ENCODE assay signal across 10 cellular contexts in genomic region chr6:41488392-41489129, GRCh38. TPM values are rescaled to one million over a fixed set of nuclear protein-coding genes. Genes with fewer than 3 reads are reported as not detected.
DNase-seq lines count a peak whose midpoint lies in the region; ATAC-seq, FAIRE-seq and TF ChIP-seq lines count a peak whose summit lies in the region.
"Had no signal": no experiment of that assay in that cellular context is flagged by ENCODE, and none has a peak within 500 bp of the region (broad histone marks: within the 10 kb centered on the region; RNA-seq: fewer than 3 reads in every experiment).

No MANE protein-coding gene starts in this region.

- no peak overlapping the region for H3K4me3 Mint-ChIP-seq in endodermal cell
- no peak overlapping the region for H3K4me3 Mint-ChIP-seq in activated CD8-positive, alpha-beta T cell treated with anti-CD3 and anti-CD28 coated beads for 36 hours

- H3K9ac ChIP-seq in endodermal cell (ENCODE audit: extremely low read depth, low read length, poor library complexity, severe bottlenecking) = no peak overlapping the region

- CTCF ChIA-PET in activated CD8-positive, alpha-beta T cell treated with anti-CD3 and anti-CD28 coated beads for 36 hours (lab: Charles Lee) = no interaction called here

- TF ChIP-seq CTCF in endodermal cell (conservative IDR thresholded peaks at IDR 0.05) = no peak
- TF ChIP-seq CTCF in activated CD8-positive, alpha-beta T cell treated with anti-CD3 and anti-CD28 coated beads for 36 hours (IDR thresholded peaks at IDR 0.05) = no peak

- intact Hi-C loops in activated CD8-positive, alpha-beta T cell treated with anti-CD3 and anti-CD28 coated beads for 36 hours (cut with micrococcal nuclease) = no loop called here

- H3K9me3 ChIP-seq in endodermal cell (ENCODE audit: control insufficient read depth, low read length) = no peaks in the 10 kb centered on the region
- H3K9me3 ChIP-seq: testis had no signal

- H3K36me3 ChIP-seq in endodermal cell (ENCODE audit: control insufficient read depth, insufficient read depth, low read length) = no peaks in the 10 kb centered on the region

- ATAC-seq in activated CD8-positive, alpha-beta T cell treated with anti-CD3 and anti-CD28 coated beads for 36 hours = no peak
- no peak for ATAC-seq in HG02623 (IDR thresholded peaks at IDR 0.05; ENCODE audit: unreplicated experiment)
- no peak for ATAC-seq in GM18858 (IDR thresholded peaks at IDR 0.05; ENCODE audit: unreplicated experiment)

- H3K27ac ChIP-seq in endodermal cell (ENCODE audit: low read depth, low read length) = peak overlapping the region; percentile 32
- H3K27ac ChIP-seq: testis had no signal

- FAIRE-seq in GM12892 (lab: Jason Lieb, UNC) = peak; percentile 87

- H3K4me1 ChIP-seq in endodermal cell (ENCODE audit: control insufficient read depth, insufficient read depth, low read length) = peaks cover 19% of the 10 kb centered on the region

- 29% methylated on average over 6 to 13 of the region's 13 CpGs for WGBS in endodermal cell (ENCODE audit: insufficient coverage in 1 of 2, insufficient read length in 1 of 2), 2 experiments

- H3K27me3 Mint-ChIP-seq in endodermal cell (ENCODE audit: insufficient read depth) = peaks cover 16% of the 10 kb centered on the region
- H3K27me3 Mint-ChIP-seq in activated CD8-positive, alpha-beta T cell treated with anti-CD3 and anti-CD28 coated beads for 36 hours = peaks cover 22% of the 10 kb centered on the region

- no peak for TF ChIP-seq POLR2A in GM12892 (IDR thresholded peaks at IDR 0.05; ENCODE audit: low read depth, low read length)

- H3K27me3 ChIP-seq in endodermal cell (ENCODE audit: control insufficient read depth, insufficient read depth, low read length, poor library complexity, severe bottlenecking) = no peaks in the 10 kb centered on the region
- H3K27me3 ChIP-seq: testis had no signal

- DNase-seq in GM12892 (ENCODE audit: insufficient read length) (no peak), MV-4-11 (lab: John Stamatoyannopoulos, UW) (peak; percentile 18), endodermal cell (peak; percentile 92), retina (peak; percentile 88)
- DNase-seq in activated CD8-positive, alpha-beta T cell treated with anti-CD3 and anti-CD28 coated beads for 36 hours = no peak
- no peak for DNase-seq in activated CD8-positive, alpha-beta memory T cell treated with anti-CD3 and anti-CD28 coated beads, Interleukin-2, amount 50 U/mL, for 48 hours
- DNase-seq: activated naive CD4-positive, alpha-beta T cell treated with anti-CD3 and anti-CD28 coated beads, Interleukin-2, amount 50 U/mL, for 16 hours; testis had no signal

- H3K4me3 ChIP-seq in endodermal cell (ENCODE audit: low read length) = no peak overlapping the region
- H3K4me3 ChIP-seq: testis had no signal

- POLR2A ChIA-PET in activated CD8-positive, alpha-beta T cell treated with anti-CD3 and anti-CD28 coated beads for 36 hours (lab: Charles Lee) = no interaction called here

- H3K27ac Mint-ChIP-seq in endodermal cell = no peak overlapping the region
- H3K27ac Mint-ChIP-seq in activated CD8-positive, alpha-beta T cell treated with anti-CD3 and anti-CD28 coated beads for 36 hours = no peak overlapping the region

- H3K36me3 Mint-ChIP-seq in endodermal cell (ENCODE audit: low read depth) = no peaks in the 10 kb centered on the region
- no peaks in the 10 kb centered on the region for H3K36me3 Mint-ChIP-seq in activated CD8-positive, alpha-beta T cell treated with anti-CD3 and anti-CD28 coated beads for 36 hours (ENCODE audit: low read depth)

- peaks cover 52% of the 10 kb centered on the region for H3K4me1 Mint-ChIP-seq in endodermal cell
- no peaks in the 10 kb centered on the region for H3K4me1 Mint-ChIP-seq in activated CD8-positive, alpha-beta T cell treated with anti-CD3 and anti-CD28 coated beads for 36 hours (ENCODE audit: low read depth)

- H3K9me3 Mint-ChIP-seq in endodermal cell = no peaks in the 10 kb centered on the region
- no peaks in the 10 kb centered on the region for H3K9me3 Mint-ChIP-seq in activated CD8-positive, alpha-beta T cell treated with anti-CD3 and anti-CD28 coated beads for 36 hours

RNA-seq across cellular contexts. Expression of gene FOXP4, which starts 57.6 kb away (rescaled TPM):
- polyA plus RNA-seq in GM12892 (2012; ENCODE audit: missing spikeins) = 8.3 TPM
- total RNA-seq in endodermal cell = 10 to 100 TPM; 44.4 to 47.7 TPM
- polyA plus RNA-seq in endodermal cell (2013, experiment 1 of 2) = 54.1 TPM
- 47.0 TPM for polyA plus RNA-seq in endodermal cell (2013, experiment 2 of 2)
- total RNA-seq in activated CD8-positive, alpha-beta T cell treated with anti-CD3 and anti-CD28 coated beads for 36 hours = 10 to 100 TPM; 11.0 to 11.8 TPM

Comparison
In these comparisons a context has a peak if more than half of its experiments do, and no peak if none do; other contexts are left out.
1. DNase-seq: peak in MV-4-11 (single experiment), endodermal cell (single experiment) and retina (single experiment); none in GM12892 (single experiment), activated CD8-positive, alpha-beta T cell treated with anti-CD3 and anti-CD28 coated beads for 36 hours (single experiment) and activated CD8-positive, alpha-beta memory T cell treated with anti-CD3 and anti-CD28 coated beads, Interleukin-2, amount 50 U/mL, for 48 hours (single experiment).